25 cellular contexts compared by ENCODE assay signal in the genomic region with DNA sequence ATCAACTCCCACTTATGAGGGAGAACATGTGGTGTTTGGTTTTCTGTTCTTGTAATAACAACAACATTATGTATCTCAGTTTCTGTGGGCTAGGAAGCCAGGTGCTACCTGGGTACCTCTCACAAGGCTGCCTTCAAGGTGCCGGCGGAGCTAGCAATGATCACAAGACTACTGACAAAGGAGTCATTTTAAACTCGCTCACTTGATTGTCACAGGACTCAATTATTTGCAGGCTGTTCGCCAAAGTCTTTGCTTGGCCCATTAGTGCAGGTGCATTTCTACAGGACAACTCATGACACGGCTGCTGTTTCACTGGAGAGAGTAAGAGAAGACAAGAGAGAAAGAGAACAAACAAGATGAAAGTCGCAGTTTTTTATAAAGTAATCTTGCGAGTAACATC.
"Had no signal": no experiment of that assay in that cellular context is flagged by ENCODE, and none has a peak within 500 bp of the region (broad histone marks: within the 10 kb centered on the region; RNA-seq: fewer than 3 reads in every experiment).

No MANE protein-coding gene starts in this region.

- DNase-seq: activated CD4-positive, alpha-beta T cell treated with anti-CD3 and anti-CD28 coated beads, Interleukin-2, amount 10 ng/mL, durations not matched to agents 7 days and 5 days; activated CD4-positive, alpha-beta T cell treated with anti-CD3 and anti-CD28 coated beads, Interleukin-2, amount 50 U/mL, for 48 hours; activated CD8-positive, alpha-beta T cell treated with anti-CD3 and anti-CD28 coated beads, Interleukin-2, amount 10 ng/mL, durations not matched to agents 7 days and 5 days; activated gamma-delta T cell; activated naive CD4-positive, alpha-beta T cell treated with Interleukin-2 at 50 U/mL for 16 hours; activated T-cell treated with anti-CD3 and anti-CD28 coated beads, Interleukin-2, amount 50 U/mL, for 24 hours; adrenal gland; caudate nucleus; cerebellar nuclear complex; Kasumi-1; KG1; MG63; MV-4-11; NCI-H1092; NCI-H1417 treated with DMSO at 0.1 percent for 48 hours; NCI-H1694 treated with DMSO at 0.1 percent for 48 hours; NCI-H2029; NCI-H345; NCI-H524 treated with DMSO at 0.1 percent for 48 hours; NCI-H748 treated with DMSO at 0.1 percent for 48 hours; Peyer's patch; RPMI8226; SHP77 treated with DMSO at 0.1 percent for 48 hours; SK-N-SH had no signal

- ATAC-seq: activated CD8-positive, alpha-beta T cell treated with anti-CD3 and anti-CD28 coated beads, Interleukin-2, amount 10 ng/mL, durations not matched to agents 7 days and 5 days had no signal

- H3K27me3 ChIP-seq: adrenal gland, MG63, Peyer's patch, SJSA1 had no signal

- H3K36me3 ChIP-seq: adrenal gland, MG63, Peyer's patch, SJSA1 had no signal

- H3K9me3 ChIP-seq: adrenal gland, MG63, Peyer's patch, SJSA1, SK-N-SH had no signal

- H3K4me3 ChIP-seq: adrenal gland, MG63, Peyer's patch, SJSA1 had no signal

- H3K4me1 ChIP-seq: adrenal gland, Peyer's patch, SJSA1 had no signal

- H3K27ac ChIP-seq: adrenal gland, Peyer's patch, SJSA1 had no signal
